Comparison of ENCODE assay signal across 8 cellular contexts in the genomic region with DNA sequence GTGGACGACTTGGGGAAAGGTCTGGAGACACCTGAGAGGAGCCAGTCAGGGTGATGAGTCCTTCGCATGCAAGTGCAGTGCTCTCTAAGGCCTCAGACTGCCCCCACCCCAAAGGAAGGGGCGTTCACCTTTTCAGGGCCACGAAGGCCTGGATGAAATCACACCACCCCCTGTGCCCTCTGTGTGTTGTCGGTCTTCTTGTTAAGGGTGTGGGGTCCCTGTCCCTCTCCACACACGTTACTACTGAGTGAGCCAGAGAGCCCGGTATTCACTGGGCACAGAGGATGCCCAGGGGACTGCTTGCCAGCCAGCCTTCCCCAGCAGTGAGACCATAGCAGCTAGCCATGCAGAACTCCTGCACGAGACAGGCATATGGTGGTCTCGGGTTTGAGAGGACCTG.
"Had no signal": no experiment of that assay in that cellular context is flagged by ENCODE, and none has a peak within 500 bp of the region (broad histone marks: within the 10 kb centered on the region; RNA-seq: fewer than 3 reads in every experiment).

No MANE protein-coding gene starts in this region.

- H3K4me3 Mint-ChIP-seq: HFFc6, IgD-negative memory B cell had no signal

- ATAC-seq: HCT116, HepG2 had no signal

- H3K9me3 ChIP-seq: HAP-1 had no signal

- H3K4me1 Mint-ChIP-seq: IgD-negative memory B cell had no signal

- H3K9ac ChIP-seq: GM23248 had no signal

- H3K4me1 ChIP-seq: HAP-1 had no signal

- H3K27me3 Mint-ChIP-seq: IgD-negative memory B cell had no signal

- H3K4me3 ChIP-seq: GM23248, HAP-1 had no signal

- H3K27ac ChIP-seq: GM23248, HL-60 had no signal

- DNase-seq: GM23248, GOT3, HFFc6 had no signal

- H3K9me3 Mint-ChIP-seq: HFFc6, IgD-negative memory B cell had no signal

- H3K27ac Mint-ChIP-seq: HFFc6, IgD-negative memory B cell had no signal

- H3K36me3 Mint-ChIP-seq: IgD-negative memory B cell had no signal
